8 cellular contexts compared by ENCODE assay signal in genomic region chr10:7788640-7789335, GRCh38. TPM values are rescaled to one million over a fixed set of nuclear protein-coding genes. Genes with fewer than 3 reads are reported as not detected.
DNase-seq lines count a peak whose midpoint lies in the region; ATAC-seq and TF ChIP-seq lines count a peak whose summit lies in the region.

No MANE protein-coding gene starts in this region.

- peaks cover 57% of the 10 kb centered on the region for H3K4me1 Mint-ChIP-seq in activated CD8-positive, alpha-beta memory T cell treated with anti-CD3 and anti-CD28 coated beads, Interleukin-2, amount 10 ng/mL, durations not matched to agents 7 days and 5 days

- H3K27me3 Mint-ChIP-seq in activated CD8-positive, alpha-beta memory T cell treated with anti-CD3 and anti-CD28 coated beads, Interleukin-2, amount 10 ng/mL, durations not matched to agents 7 days and 5 days, result no peaks in the 10 kb centered on the region

- CTCF ChIA-PET in activated CD8-positive, alpha-beta memory T cell treated with anti-CD3 and anti-CD28 coated beads, Interleukin-2, amount 10 ng/mL, durations not matched to agents 7 days and 5 days (lab: Charles Lee), result interaction anchor here (1.0 to 1.9 kb wide), 8 partner anchors 9 to 379 kb away, joined by 3 to 26 read pairs (median 4); partner anchors contain the start of gene TAF3
- CTCF ChIA-PET in PC-3 (lab: Charles Lee), result interaction anchor here (0.5 to 1.7 kb wide), 2 partner anchors 30 to 55 kb away, joined by 4 to 5 read pairs; partner anchors contain the start of gene TAF3

- 2% methylated on average over 25 of the region's 25 CpGs for WGBS in esophagus, 2 donors

- H3K36me3 ChIP-seq in PC-3 (ENCODE audit: low read depth, low read length) (no peaks in the 10 kb centered on the region), esophagus (ENCODE audit: control insufficient read depth in 2 of 2, insufficient read depth in 2 of 2, low read length in 1 of 2) (no peaks in the 10 kb centered on the region), osteoblast (ENCODE audit: insufficient read depth, low read length) (no peaks in the 10 kb centered on the region)

- H3K9me3 Mint-ChIP-seq in activated CD8-positive, alpha-beta memory T cell treated with anti-CD3 and anti-CD28 coated beads, Interleukin-2, amount 10 ng/mL, durations not matched to agents 7 days and 5 days (ENCODE audit: low read depth), result no peaks in the 10 kb centered on the region

- no peak for DNase-seq in activated CD8-positive, alpha-beta memory T cell treated with anti-CD3 and anti-CD28 coated beads, Interleukin-2, amount 10 ng/mL, durations not matched to agents 7 days and 5 days
- no peak for DNase-seq in activated CD8-positive, alpha-beta memory T cell treated with anti-CD3 and anti-CD28 coated beads, Interleukin-2, amount 50 U/mL, for 4 hours
- DNase-seq in PC-3, result peak; percentile 27
- DNase-seq in osteoblast (ENCODE audit: insufficient read length, low spot score, missing footprints), result no peak
- DNase-seq in NCI-H2081 treated with DMSO at 0.1 percent for 48 hours (lab: John Stamatoyannopoulos, UW), result no peak
- no peak for DNase-seq in NCI-H1417 (lab: John Stamatoyannopoulos, UW)

- H3K9me2 ChIP-seq in PC-3 (replicated peaks; ENCODE audit: low read length), result no peaks in the 10 kb centered on the region

- H2AFZ ChIP-seq in PC-3 (ENCODE audit: low read length), result no peak overlapping the region
- H2AFZ ChIP-seq in osteoblast (ENCODE audit: low read length), result peak overlapping the region; percentile 64

- no peak overlapping the region for H3K27ac Mint-ChIP-seq in activated CD8-positive, alpha-beta memory T cell treated with anti-CD3 and anti-CD28 coated beads, Interleukin-2, amount 10 ng/mL, durations not matched to agents 7 days and 5 days

- H3K9me3 ChIP-seq in PC-3 (ENCODE audit: low read length) (no peaks in the 10 kb centered on the region), esophagus (ENCODE audit: control insufficient read depth in 2 of 2, insufficient read depth in 1 of 2, low read depth in 1 of 2, low read length in 1 of 2) (no peaks in the 10 kb centered on the region), osteoblast (ENCODE audit: low read depth, low read length) (no peaks in the 10 kb centered on the region)

- H3K27me3 ChIP-seq in PC-3 (ENCODE audit: low read length) (no peaks in the 10 kb centered on the region), esophagus (ENCODE audit: control insufficient read depth in 1 of 2, insufficient read depth in 2 of 2, low read length in 2 of 2) (no peaks in the 10 kb centered on the region), osteoblast (ENCODE audit: insufficient read depth, low read length) (no peaks in the 10 kb centered on the region)

- peak overlapping the region; percentile 89 for H3K4me3 ChIP-seq in PC-3 (ENCODE audit: low read length)
- H3K4me3 ChIP-seq in esophagus (ENCODE audit: low read depth in 1 of 2, low read length in 2 of 2), result peak overlapping the region; percentile 91 to 100
- peak overlapping the region; percentile 99 for H3K4me3 ChIP-seq in osteoblast (ENCODE audit: insufficient read depth, low read length)

- H3K4me2 ChIP-seq in PC-3 (ENCODE audit: low read length) (peak overlapping the region; percentile 86), osteoblast (ENCODE audit: insufficient read depth, low read length) (peak overlapping the region; percentile 100)

- intact Hi-C loops in PC-3 (cut with micrococcal nuclease), result loop anchor here (2.0 kb wide), 1 partner anchor 30 kb away; the partner anchor contains the start of gene TAF3

- POLR2A ChIA-PET in PC-3 (lab: Charles Lee; ENCODE audit: unreplicated experiment), result no interaction called here

- peaks cover 23% of the 10 kb centered on the region for H3K36me3 Mint-ChIP-seq in activated CD8-positive, alpha-beta memory T cell treated with anti-CD3 and anti-CD28 coated beads, Interleukin-2, amount 10 ng/mL, durations not matched to agents 7 days and 5 days

- TF ChIP-seq CTCF in PC-3 (conservative IDR thresholded peaks at IDR 0.05; ENCODE audit: low read depth, low read length) (no peak), osteoblast (IDR thresholded peaks at IDR 0.05; ENCODE audit: extremely low read depth, low read depth, low read length) (no peak)

- ATAC-seq in activated CD8-positive, alpha-beta memory T cell treated with anti-CD3 and anti-CD28 coated beads, Interleukin-2, amount 10 ng/mL, durations not matched to agents 7 days and 5 days, result peak; percentile 3
- ATAC-seq in HG02642 (IDR thresholded peaks at IDR 0.05; ENCODE audit: poor library complexity, unreplicated experiment), result peak; percentile 10
- ATAC-seq in PC-3, result peak; percentile 4

- H3K27ac ChIP-seq in PC-3 (ENCODE audit: low read length), result no peak overlapping the region; the same call in 1 of the 2 replicates
- H3K27ac ChIP-seq in esophagus (ENCODE audit: low read depth in 2 of 2, low read length in 1 of 2), result peak overlapping the region; percentile 66 to 85
- peak overlapping the region; percentile 88 for H3K27ac ChIP-seq in osteoblast (ENCODE audit: low read depth, low read length)

- H3F3A ChIP-seq in PC-3 (ENCODE audit: low read length, unreplicated experiment), result no peaks in the 10 kb centered on the region

- peak overlapping the region; percentile 98 for H3K9ac ChIP-seq in PC-3 (ENCODE audit: low read length)

- BruUV-seq in PC-3 (replicated peaks; lab: Mats Ljungman, UMichigan), result TSS peak; percentile 39

- H3K4me1 ChIP-seq in PC-3 (ENCODE audit: insufficient read depth, low read length) (peaks cover 17% of the 10 kb centered on the region), esophagus (ENCODE audit: control insufficient read depth in 2 of 2, insufficient read depth in 2 of 2, low read length in 1 of 2) (peaks cover 2% of the 10 kb centered on the region in 2 donors), osteoblast (ENCODE audit: insufficient read depth, low read length) (peaks cover 38% of the 10 kb centered on the region)

- no peak overlapping the region for H3K4me3 Mint-ChIP-seq in activated CD8-positive, alpha-beta memory T cell treated with anti-CD3 and anti-CD28 coated beads, Interleukin-2, amount 10 ng/mL, durations not matched to agents 7 days and 5 days

- H4K20me1 ChIP-seq in PC-3 (ENCODE audit: low read length) (peaks cover 28% of the 10 kb centered on the region), osteoblast (ENCODE audit: insufficient read depth, low read length) (peaks cover 65% of the 10 kb centered on the region)

- H3K79me2 ChIP-seq in PC-3 (ENCODE audit: low read length), result peaks cover 96% of the 10 kb centered on the region
- peaks cover 99% of the 10 kb centered on the region for H3K79me2 ChIP-seq in osteoblast (ENCODE audit: insufficient read depth, low read length)

RNA-seq across cellular contexts. Expression of gene ATP5F1C, which starts 0.8 kb away (rescaled TPM):
- 100 to 1,000 TPM; 285 to 287 TPM for total RNA-seq in activated CD8-positive, alpha-beta memory T cell treated with anti-CD3 and anti-CD28 coated beads, Interleukin-2, amount 10 ng/mL, durations not matched to agents 7 days and 5 days
- 167 and 177 TPM in 2 replicates for total RNA-seq in PC-3 (2014; rRNA removed)
- polyA plus RNA-seq in esophagus, result 100 to 1,000 TPM; 292 to 382 TPM
- 209 and 232 TPM in 2 replicates for total RNA-seq in osteoblast

RNA-seq across cellular contexts. Expression of gene KIN, which starts 1.0 kb away (rescaled TPM):
- 10 to 100 TPM; 12.9 to 15.0 TPM for total RNA-seq in activated CD8-positive, alpha-beta memory T cell treated with anti-CD3 and anti-CD28 coated beads, Interleukin-2, amount 10 ng/mL, durations not matched to agents 7 days and 5 days
- total RNA-seq in PC-3 (2014; rRNA removed) (2.4 and 7.3 TPM in 2 replicates), osteoblast (5.8 and 8.0 TPM in 2 replicates)
- polyA plus RNA-seq in esophagus, result 10 to 100 TPM in 1 of 2 donors, 1 to 10 TPM in 1; 5.9 to 10.6 TPM

RNA-seq across cellular contexts. Expression of gene TAF3, which starts 29.5 kb away (rescaled TPM):
- 10 to 100 TPM; 15.6 to 15.8 TPM for total RNA-seq in activated CD8-positive, alpha-beta memory T cell treated with anti-CD3 and anti-CD28 coated beads, Interleukin-2, amount 10 ng/mL, durations not matched to agents 7 days and 5 days
- total RNA-seq in PC-3 (2014; rRNA removed), result 1.2 and 2.0 TPM in 2 replicates
- 1 to 10 TPM; 1.6 to 1.9 TPM for polyA plus RNA-seq in esophagus
- total RNA-seq in osteoblast, result 2.2 and 2.4 TPM in 2 replicates
